ENCODE assay signal across 10 cellular contexts in genomic region chr14:24311837-24312615, GRCh38. TPM values are rescaled to one million over a fixed set of nuclear protein-coding genes. Genes with fewer than 3 reads are reported as not detected.
DNase-seq lines count a peak whose midpoint lies in the region; ATAC-seq and TF ChIP-seq lines count a peak whose summit lies in the region.
"Had no signal": no experiment of that assay in that cellular context is flagged by ENCODE, and none has a peak within 500 bp of the region (broad histone marks: within the 10 kb centered on the region; RNA-seq: fewer than 3 reads in every experiment).

No MANE protein-coding gene starts in this region.

- H3K27me3 ChIP-seq in liver (ENCODE audit: control insufficient read depth in 4 of 4, insufficient read depth in 4 of 4, low read length in 3 of 4) (no peaks in the 10 kb centered on the region), upper lobe of right lung (peaks cover 9% of the 10 kb centered on the region)

- H3K9ac ChIP-seq in liver (ENCODE audit: low read depth in 1 of 2, low read length in 2 of 2): no peak overlapping the region

- H3K9me3 Mint-ChIP-seq in activated naive CD4-positive, alpha-beta T cell treated with anti-CD3 and anti-CD28 coated beads, Interleukin-2, amount 50 U/mL, for 72 hours: no peaks in the 10 kb centered on the region
- H3K9me3 Mint-ChIP-seq: H9 had no signal

- peak; percentile 5 for ATAC-seq in Right ventricle myocardium superior (ENCODE audit: poor library complexity)
- no peak for ATAC-seq in left cardiac atrium
- no peak for ATAC-seq in activated naive CD4-positive, alpha-beta T cell treated with anti-CD3 and anti-CD28 coated beads, Interleukin-2, amount 50 U/mL, for 72 hours
- ATAC-seq in upper lobe of right lung: peak; percentile 1
- ATAC-seq in GM18517 (IDR thresholded peaks at IDR 0.05; ENCODE audit: unreplicated experiment): no peak
- ATAC-seq in GM19324 (IDR thresholded peaks at IDR 0.05; ENCODE audit: low FRiP score, unreplicated experiment): no peak

- DNase-seq in Right ventricle myocardium superior (no peak), left cardiac atrium (no peak), upper lobe of right lung (no peak), NCI-H2227 (lab: John Stamatoyannopoulos, UW; ENCODE audit: unreplicated experiment) (no peak)
- DNase-seq in activated naive CD4-positive, alpha-beta T cell treated with anti-CD3 and anti-CD28 coated beads, Interleukin-2, amount 50 U/mL, for 72 hours (ENCODE audit: low spot score in 2 of 2): no peak
- DNase-seq: H9, NCI-H2081 treated with DMSO at 0.1 percent for 48 hours had no signal

- H3K27ac ChIP-seq in liver (ENCODE audit: low read depth in 1 of 2, low read length in 2 of 2) (peak overlapping the region; percentile 92 to 97), upper lobe of right lung (peak overlapping the region; percentile 90)

- TF ChIP-seq CTCF in liver (IDR thresholded peaks at IDR 0.05; ENCODE audit: low read depth, low read length, missing input control) (no peak), upper lobe of right lung (IDR thresholded peaks at IDR 0.05) (no peak)

- H3K9me3 ChIP-seq in liver (ENCODE audit: control insufficient read depth in 4 of 4, low read length in 3 of 4) (no peaks in the 10 kb centered on the region), upper lobe of right lung (no peaks in the 10 kb centered on the region)

- H3K4me1 ChIP-seq in liver (ENCODE audit: control insufficient read depth in 4 of 4, insufficient read depth in 4 of 4, low read length in 3 of 4): peaks cover 27 to 50% (median 39%) of the 10 kb centered on the region in 4 donors
- peaks cover 79% of the 10 kb centered on the region for H3K4me1 ChIP-seq in upper lobe of right lung

- H3K4me3 ChIP-seq in liver (ENCODE audit: low read depth in 1 of 3, low read length in 3 of 3): peak overlapping the region in 1 of 3 donors; percentile 49
- peak overlapping the region; percentile 58 for H3K4me3 ChIP-seq in upper lobe of right lung

- TF ChIP-seq RAD21 in liver (IDR thresholded peaks at IDR 0.05): no peak

- H3K36me3 ChIP-seq in liver (ENCODE audit: control insufficient read depth in 4 of 4, insufficient read depth in 3 of 4, low read depth in 1 of 4, low read length in 3 of 4) (no peaks in the 10 kb centered on the region), upper lobe of right lung (peaks cover 4% of the 10 kb centered on the region)

- peak overlapping the region; percentile 47 to 58 for H3K27ac Mint-ChIP-seq in activated naive CD4-positive, alpha-beta T cell treated with anti-CD3 and anti-CD28 coated beads, Interleukin-2, amount 50 U/mL, for 72 hours
- H3K27ac Mint-ChIP-seq: H9 had no signal

- peaks cover 0 to 12% of the 10 kb centered on the region in 2 donors for H3K36me3 Mint-ChIP-seq in activated naive CD4-positive, alpha-beta T cell treated with anti-CD3 and anti-CD28 coated beads, Interleukin-2, amount 50 U/mL, for 72 hours

- intact Hi-C loops in Right ventricle myocardium superior (cut with DNase I): no loop called here
- intact Hi-C loops in left cardiac atrium (cut with DNase I): no loop called here
- intact Hi-C loops in upper lobe of right lung (cut with DNase I): no loop called here

- WGBS in liver: 92% methylated on average over 1 of the region's 1 CpG

TF ChIP-seq in liver, 16 proteins besides CTCF, POLR2A, EP300 and RAD21:
- TF ChIP-seq HNF4A (conservative IDR thresholded peaks at IDR 0.05): peak; percentile 14 to 16
- TF ChIP-seq MAX (IDR thresholded peaks at IDR 0.05): no peak
- TF ChIP-seq YY1 (IDR thresholded peaks at IDR 0.05): peak; percentile 93
- peak; percentile 6 for TF ChIP-seq SP1 (IDR thresholded peaks at IDR 0.05)

RNA-seq across cellular contexts. Expression of gene LTB4R, which starts 0.7 kb away (rescaled TPM):
- 1.8 TPM for total RNA-seq in Right ventricle myocardium superior
- 1 to 10 TPM; 2.8 to 3.2 TPM for total RNA-seq in left cardiac atrium
- 10 to 100 TPM; 14.0 to 15.8 TPM for total RNA-seq in activated naive CD4-positive, alpha-beta T cell treated with anti-CD3 and anti-CD28 coated beads, Interleukin-2, amount 50 U/mL, for 72 hours
- total RNA-seq in liver: 1 to 10 TPM; 2.1 to 5.0 TPM
- 1 to 10 TPM in 1 of 2 donors, under 1 TPM in 1; 0.86 to 2.9 TPM for polyA plus RNA-seq in liver
- total RNA-seq in upper lobe of right lung: 9.8 TPM

RNA-seq across cellular contexts. Expression of gene LTB4R2, which starts 2.1 kb away (rescaled TPM):
- total RNA-seq in Right ventricle myocardium superior: 0.65 TPM
- total RNA-seq in left cardiac atrium: 1 to 10 TPM; 1.6 to 2.8 TPM
- total RNA-seq in activated naive CD4-positive, alpha-beta T cell treated with anti-CD3 and anti-CD28 coated beads, Interleukin-2, amount 50 U/mL, for 72 hours: 10 to 100 TPM; 13.7 to 16.2 TPM
- total RNA-seq in liver: 10 to 100 TPM in 1 of 2 donors, 1 to 10 TPM in 1; 2.5 to 11.3 TPM
- polyA plus RNA-seq in liver: 1 to 10 TPM in 1 of 2 donors, under 1 TPM in 1; 0.28 to 1.2 TPM
- 6.4 TPM for total RNA-seq in upper lobe of right lung

RNA-seq across cellular contexts. Expression of gene CIDEB, which starts 4.2 kb away (rescaled TPM):
- total RNA-seq in Right ventricle myocardium superior (2.9 TPM), left cardiac atrium (1 to 10 TPM; 6.4 to 6.9 TPM), liver (100 to 1,000 TPM in 1 of 2 donors, 10 to 100 TPM in 1; 32.1 to 142 TPM), upper lobe of right lung (18.8 TPM)
- total RNA-seq in activated naive CD4-positive, alpha-beta T cell treated with anti-CD3 and anti-CD28 coated beads, Interleukin-2, amount 50 U/mL, for 72 hours: 10 to 100 TPM in 1 of 2 donors, 1 to 10 TPM in 1; 6.9 to 17.0 TPM
- polyA plus RNA-seq in liver: 100 to 1,000 TPM; 176 to 312 TPM
- total RNA-seq: H9 had no signal

RNA-seq across cellular contexts. Expression of gene NOP9, which starts 12.4 kb away (rescaled TPM):
- total RNA-seq in Right ventricle myocardium superior: 23.4 TPM
- total RNA-seq in left cardiac atrium: 10 to 100 TPM; 17.5 to 21.7 TPM
- 10 to 100 TPM; 30.5 TPM for total RNA-seq in activated naive CD4-positive, alpha-beta T cell treated with anti-CD3 and anti-CD28 coated beads, Interleukin-2, amount 50 U/mL, for 72 hours
- 10 to 100 TPM; 12.3 to 18.2 TPM for total RNA-seq in liver
- 1 to 10 TPM; 3.8 to 7.1 TPM for polyA plus RNA-seq in liver
- total RNA-seq in upper lobe of right lung: 21.4 TPM

RNA-seq across cellular contexts. Expression of gene DHRS1, which starts 12.4 kb away (rescaled TPM):
- total RNA-seq in Right ventricle myocardium superior: 5.2 TPM
- 1 to 10 TPM; 7.9 to 8.4 TPM for total RNA-seq in left cardiac atrium
- 10 to 100 TPM; 13.3 to 17.7 TPM for total RNA-seq in activated naive CD4-positive, alpha-beta T cell treated with anti-CD3 and anti-CD28 coated beads, Interleukin-2, amount 50 U/mL, for 72 hours
- total RNA-seq in liver: 10 to 100 TPM; 30.3 to 84.9 TPM
- polyA plus RNA-seq in liver: 10 to 100 TPM; 40.3 to 60.1 TPM
- total RNA-seq in upper lobe of right lung: 28.0 TPM

Comparison
In these comparisons a context has a peak if more than half of its experiments do, and no peak if none do; other contexts are left out.
1. ATAC-seq: peak in Right ventricle myocardium superior (single experiment) and upper lobe of right lung (single experiment); none in left cardiac atrium (0 of 2), activated naive CD4-positive, alpha-beta T cell treated with anti-CD3 and anti-CD28 coated beads, Interleukin-2, amount 50 U/mL, for 72 hours (0 of 2), GM18517 (single experiment) and GM19324 (single experiment).